ENCODE assay signal across 7 cellular contexts in the genomic region with DNA sequence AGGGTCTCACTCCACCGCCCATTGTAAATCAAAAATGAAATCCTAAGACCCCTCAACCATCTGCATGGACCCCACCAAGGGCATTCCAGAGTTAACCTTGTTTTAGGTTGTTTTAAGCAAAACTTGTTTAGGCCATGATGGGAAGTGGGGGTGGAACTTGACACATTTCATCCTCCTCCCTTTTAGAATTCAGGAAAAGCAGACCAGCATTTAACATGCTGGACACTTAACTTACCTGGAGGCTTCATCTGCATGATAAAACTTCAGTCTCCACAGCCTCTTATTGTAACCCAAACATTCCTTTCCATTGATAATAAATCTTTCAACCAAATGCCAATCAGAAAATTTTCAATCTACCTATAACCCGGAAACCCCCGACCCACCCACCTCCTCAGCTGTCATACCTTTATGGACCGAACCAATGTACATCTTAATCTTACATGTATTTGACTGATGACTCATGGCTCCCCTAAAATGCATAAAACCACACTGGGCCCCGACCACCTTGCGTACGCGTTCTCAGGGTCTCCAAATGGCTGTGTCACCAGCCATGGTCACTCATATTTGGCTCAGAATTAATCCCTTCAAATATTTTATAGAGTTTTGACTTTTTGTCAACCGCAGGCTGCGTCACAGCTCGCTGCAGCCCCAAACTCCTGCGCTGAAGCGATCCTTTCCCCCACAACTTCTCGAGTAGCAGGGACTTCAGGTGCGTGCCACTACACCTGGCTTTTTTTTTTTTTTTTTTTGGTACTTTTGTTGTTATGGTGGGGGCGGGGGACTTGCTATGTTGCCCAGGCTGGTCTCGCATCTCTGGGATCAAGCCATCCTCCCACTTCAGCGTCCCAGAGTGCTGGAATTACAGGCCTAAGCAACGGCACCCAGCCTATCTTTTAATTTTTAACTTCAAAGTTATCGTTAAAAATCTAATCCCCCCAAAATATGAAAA. TPM values are rescaled to one million over a fixed set of nuclear protein-coding genes. Genes with fewer than 3 reads are reported as not detected.
A peak's percentile ranks its signal among the peaks of the same experiment; 100 is the strongest.
DNase-seq lines count a peak whose midpoint lies in the region; ATAC-seq and TF ChIP-seq lines count a peak whose summit lies in the region.

No MANE protein-coding gene starts in this region.

- TF ChIP-seq CTCF in HEK293 (tag by site-specific recombination; IDR thresholded peaks at IDR 0.05) = no peak

- peaks cover 8% of the 10 kb centered on the region for H3K4me1 ChIP-seq in HEK293 (ENCODE audit: control insufficient read depth, insufficient read depth, low read length)

- no peak for ATAC-seq in activated CD8-positive, alpha-beta T cell treated with anti-CD3 and anti-CD28 coated beads, Interleukin-2, amount 10 ng/mL, durations not matched to agents 7 days and 5 days
- ATAC-seq in stimulated activated memory B cell treated with anti-CD40 and anti-IgM and Interleukin-4, amounts not matched to agents 10 μg/mL and 1 μg/mL and 100 μg/mL, for 72 hours = no peak
- ATAC-seq in HG03521 (IDR thresholded peaks at IDR 0.05; ENCODE audit: unreplicated experiment) = no peak

- no peaks in the 10 kb centered on the region for H3K27me3 Mint-ChIP-seq in activated CD8-positive, alpha-beta T cell treated with anti-CD3 and anti-CD28 coated beads, Interleukin-2, amount 10 ng/mL, durations not matched to agents 7 days and 5 days (ENCODE audit: low read depth)
- H3K27me3 Mint-ChIP-seq in stimulated activated memory B cell treated with anti-CD40 and anti-IgM and Interleukin-4, amounts not matched to agents 10 μg/mL and 1 μg/mL and 100 μg/mL, for 72 hours = no peaks in the 10 kb centered on the region

- CTCF ChIA-PET in HEK293 (lab: Yijun Ruan, JAX) = no interaction called here
- CTCF ChIA-PET in activated CD8-positive, alpha-beta T cell treated with anti-CD3 and anti-CD28 coated beads, Interleukin-2, amount 10 ng/mL, durations not matched to agents 7 days and 5 days (lab: Charles Lee) = no interaction called here

- peak overlapping the region; percentile 94 for H3K4me3 Mint-ChIP-seq in activated CD8-positive, alpha-beta T cell treated with anti-CD3 and anti-CD28 coated beads, Interleukin-2, amount 10 ng/mL, durations not matched to agents 7 days and 5 days
- H3K4me3 Mint-ChIP-seq in stimulated activated memory B cell treated with anti-CD40 and anti-IgM and Interleukin-4, amounts not matched to agents 10 μg/mL and 1 μg/mL and 100 μg/mL, for 72 hours = peak overlapping the region; percentile 92

- no peak for DNase-seq in activated CD8-positive, alpha-beta T cell treated with anti-CD3 and anti-CD28 coated beads, Interleukin-2, amount 10 ng/mL, durations not matched to agents 7 days and 5 days
- no peak for DNase-seq in NOMO-1 treated with dmso at 0.1 percent for 144 hours (lab: John Stamatoyannopoulos, UW; ENCODE audit: unreplicated experiment)
- DNase-seq in NCI-H2227 treated with DMSO at 0.1 percent for 48 hours (lab: John Stamatoyannopoulos, UW) = no peak

- H3K27ac ChIP-seq in HEK293 (ENCODE audit: extremely low read depth, low read depth, low read length) = no peak overlapping the region

- peak overlapping the region; percentile 73 for H3K4me3 ChIP-seq in HEK293 (ENCODE audit: low read depth, low read length)
- H3K4me3 ChIP-seq in iPS-11a (ENCODE audit: low read depth, low read length) = peak overlapping the region; percentile 74

- peaks cover 16% of the 10 kb centered on the region for H3K36me3 Mint-ChIP-seq in activated CD8-positive, alpha-beta T cell treated with anti-CD3 and anti-CD28 coated beads, Interleukin-2, amount 10 ng/mL, durations not matched to agents 7 days and 5 days (ENCODE audit: low read depth)
- peaks cover 15% of the 10 kb centered on the region for H3K36me3 Mint-ChIP-seq in stimulated activated memory B cell treated with anti-CD40 and anti-IgM and Interleukin-4, amounts not matched to agents 10 μg/mL and 1 μg/mL and 100 μg/mL, for 72 hours

- POLR2A ChIA-PET in HEK293 (lab: Yijun Ruan, JAX) = interaction anchor here (1.5 kb wide), 1 partner anchor 19 kb away, joined by 5 read pairs; no protein-coding TSS in a partner anchor
- POLR2A ChIA-PET in activated CD8-positive, alpha-beta T cell treated with anti-CD3 and anti-CD28 coated beads, Interleukin-2, amount 10 ng/mL, durations not matched to agents 7 days and 5 days (lab: Charles Lee) = interaction anchor here (0.7 to 1.5 kb wide), 3 partner anchors 17 to 1381 kb away, joined by 3 to 4 read pairs (median 3); partner anchors contain the start of gene NAPG

- H3K4me1 Mint-ChIP-seq in activated CD8-positive, alpha-beta T cell treated with anti-CD3 and anti-CD28 coated beads, Interleukin-2, amount 10 ng/mL, durations not matched to agents 7 days and 5 days (ENCODE audit: low read depth) = peaks cover 32% of the 10 kb centered on the region
- peaks cover 23% of the 10 kb centered on the region for H3K4me1 Mint-ChIP-seq in stimulated activated memory B cell treated with anti-CD40 and anti-IgM and Interleukin-4, amounts not matched to agents 10 μg/mL and 1 μg/mL and 100 μg/mL, for 72 hours

- H3K36me3 ChIP-seq in HEK293 (ENCODE audit: control insufficient read depth in 2 of 2, insufficient read depth in 1 of 2, low read length in 2 of 2) = peaks cover 6 to 22% of the 10 kb centered on the region in 2 experiments; a peak in 2 of 3 replicates

- no peaks in the 10 kb centered on the region for H3K9me3 Mint-ChIP-seq in activated CD8-positive, alpha-beta T cell treated with anti-CD3 and anti-CD28 coated beads, Interleukin-2, amount 10 ng/mL, durations not matched to agents 7 days and 5 days (ENCODE audit: insufficient read depth)
- H3K9me3 Mint-ChIP-seq in stimulated activated memory B cell treated with anti-CD40 and anti-IgM and Interleukin-4, amounts not matched to agents 10 μg/mL and 1 μg/mL and 100 μg/mL, for 72 hours = no peaks in the 10 kb centered on the region

- no peaks in the 10 kb centered on the region for H3K9me3 ChIP-seq in HEK293 (ENCODE audit: control insufficient read depth, insufficient read depth, low read depth, low read length)

- H3K27ac Mint-ChIP-seq in activated CD8-positive, alpha-beta T cell treated with anti-CD3 and anti-CD28 coated beads, Interleukin-2, amount 10 ng/mL, durations not matched to agents 7 days and 5 days = peak overlapping the region; percentile 93
- H3K27ac Mint-ChIP-seq in stimulated activated memory B cell treated with anti-CD40 and anti-IgM and Interleukin-4, amounts not matched to agents 10 μg/mL and 1 μg/mL and 100 μg/mL, for 72 hours = peak overlapping the region; percentile 91

TF ChIP-seq in HEK293, 187 proteins besides CTCF, POLR2A, EP300 and RAD21:
- TF ChIP-seq PRDM10 (tag by site-specific recombination; IDR thresholded peaks at IDR 0.05) = peak; percentile 14; the same call in 1 of the 2 replicates
- TF ChIP-seq TCF7L2 (IDR thresholded peaks at IDR 0.05; ENCODE audit: borderline replicate concordance, low read depth, low read length) = no peak

RNA-seq across cellular contexts. Expression of gene MPPE1, which starts 0.9 kb away (rescaled TPM):
- total RNA-seq in activated CD8-positive, alpha-beta T cell treated with anti-CD3 and anti-CD28 coated beads, Interleukin-2, amount 10 ng/mL, durations not matched to agents 7 days and 5 days = 10 to 100 TPM; 40.0 to 41.6 TPM

RNA-seq across cellular contexts. Expression of gene CHMP1B, which starts 56.0 kb away (rescaled TPM):
- total RNA-seq in activated CD8-positive, alpha-beta T cell treated with anti-CD3 and anti-CD28 coated beads, Interleukin-2, amount 10 ng/mL, durations not matched to agents 7 days and 5 days = 10 to 100 TPM; 21.1 to 22.8 TPM
